8 cellular contexts compared by ENCODE assay signal in the genomic region with DNA sequence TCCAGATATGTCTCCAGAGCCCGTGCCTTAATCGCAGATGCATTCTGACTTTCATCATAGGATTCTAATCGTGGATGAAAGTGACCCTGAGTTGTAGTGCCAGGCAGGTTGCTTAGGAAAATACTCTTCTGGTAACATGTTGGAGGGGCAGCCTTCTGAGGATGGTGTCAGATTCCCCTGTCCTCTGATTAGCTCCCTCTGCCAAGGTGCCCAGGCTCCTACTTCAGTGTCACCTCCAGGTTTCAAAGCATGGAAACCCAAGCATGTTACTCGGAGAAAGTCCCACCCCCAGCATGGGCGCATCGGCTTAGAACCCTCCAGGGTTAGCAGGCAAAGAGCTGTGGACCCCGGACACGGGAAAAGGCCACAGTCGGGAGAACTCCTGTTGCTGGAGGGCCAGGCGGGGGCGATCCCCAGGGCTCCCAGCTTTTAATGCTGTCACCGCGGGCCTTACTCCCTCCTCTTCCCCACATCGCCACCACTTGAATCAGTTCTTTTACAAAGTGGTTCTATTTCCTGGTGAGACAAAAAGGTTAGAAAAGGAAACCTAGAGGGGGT. TPM values are rescaled to one million over a fixed set of nuclear protein-coding genes. Genes with fewer than 3 reads are reported as not detected.
DNase-seq lines count a peak whose midpoint lies in the region; ATAC-seq and TF ChIP-seq lines count a peak whose summit lies in the region.

No MANE protein-coding gene starts in this region.

- H3K27me3 ChIP-seq in breast epithelium: no peaks in the 10 kb centered on the region
- H3K27me3 ChIP-seq in lower lobe of right lung (ENCODE audit: low read depth): no peaks in the 10 kb centered on the region
- H3K27me3 ChIP-seq in uterus: no peaks in the 10 kb centered on the region

- H3K27me3 Mint-ChIP-seq in activated CD8-positive, alpha-beta memory T cell treated with anti-CD3 and anti-CD28 coated beads, Interleukin-2, amount 10 ng/mL, durations not matched to agents 7 days and 5 days: peaks cover 13% of the 10 kb centered on the region

- no peak overlapping the region for H3K27ac Mint-ChIP-seq in activated CD8-positive, alpha-beta memory T cell treated with anti-CD3 and anti-CD28 coated beads, Interleukin-2, amount 10 ng/mL, durations not matched to agents 7 days and 5 days

- TF ChIP-seq CTCF in breast epithelium (IDR thresholded peaks at IDR 0.05) (no peak), lower lobe of right lung (IDR thresholded peaks at IDR 0.05) (no peak), uterus (IDR thresholded peaks at IDR 0.05) (no peak)

- TF ChIP-seq POLR2A in breast epithelium (IDR thresholded peaks at IDR 0.05) (no peak), uterus (IDR thresholded peaks at IDR 0.05) (no peak)

- H3K9me3 ChIP-seq in breast epithelium (no peaks in the 10 kb centered on the region), lower lobe of right lung (no peaks in the 10 kb centered on the region), uterus (no peaks in the 10 kb centered on the region)

- no peak for ATAC-seq in activated CD8-positive, alpha-beta memory T cell treated with anti-CD3 and anti-CD28 coated beads, Interleukin-2, amount 10 ng/mL, durations not matched to agents 7 days and 5 days
- ATAC-seq in lower lobe of right lung (peak; percentile 35 to 67), HG03280 (IDR thresholded peaks at IDR 0.05; ENCODE audit: unreplicated experiment) (no peak), GM19397 (IDR thresholded peaks at IDR 0.05; ENCODE audit: unreplicated experiment) (no peak)

- peak overlapping the region; percentile 72 for H3K4me3 Mint-ChIP-seq in activated CD8-positive, alpha-beta memory T cell treated with anti-CD3 and anti-CD28 coated beads, Interleukin-2, amount 10 ng/mL, durations not matched to agents 7 days and 5 days

- CTCF ChIA-PET in activated CD8-positive, alpha-beta memory T cell treated with anti-CD3 and anti-CD28 coated beads, Interleukin-2, amount 10 ng/mL, durations not matched to agents 7 days and 5 days (lab: Charles Lee): interaction anchor here (0.9 to 2.0 kb wide), 5 partner anchors 70 to 395 kb away, joined by 3 to 6 read pairs (median 3); a partner anchor contains a TSS

- no peaks in the 10 kb centered on the region for H3K4me1 ChIP-seq in breast epithelium
- peaks cover 4% of the 10 kb centered on the region for H3K4me1 ChIP-seq in lower lobe of right lung
- no peaks in the 10 kb centered on the region for H3K4me1 ChIP-seq in uterus

- H3K4me3 ChIP-seq in breast epithelium (peak overlapping the region; percentile 45 to 68 (median 60)), lower lobe of right lung (peak overlapping the region; percentile 55), uterus (peak overlapping the region; percentile 49 to 50)

- H3K4me1 Mint-ChIP-seq in activated CD8-positive, alpha-beta memory T cell treated with anti-CD3 and anti-CD28 coated beads, Interleukin-2, amount 10 ng/mL, durations not matched to agents 7 days and 5 days: peaks cover 11% of the 10 kb centered on the region

- no peaks in the 10 kb centered on the region for H3K36me3 Mint-ChIP-seq in activated CD8-positive, alpha-beta memory T cell treated with anti-CD3 and anti-CD28 coated beads, Interleukin-2, amount 10 ng/mL, durations not matched to agents 7 days and 5 days

- DNase-seq in activated CD8-positive, alpha-beta memory T cell treated with anti-CD3 and anti-CD28 coated beads, Interleukin-2, amount 10 ng/mL, durations not matched to agents 7 days and 5 days: no peak
- no peak for DNase-seq in activated CD8-positive, alpha-beta memory T cell treated with anti-CD3 and anti-CD28 coated beads for 24 hours
- peak; percentile 47 for DNase-seq in NCI-H2029 (lab: John Stamatoyannopoulos, UW)
- DNase-seq in breast epithelium (ENCODE audit: low spot score in 2 of 2): no peak
- DNase-seq in lower lobe of right lung: no peak
- DNase-seq in uterus: peak in 1 of 2 donors; percentile 22

- peak overlapping the region; percentile 87 to 92 for H3K27ac ChIP-seq in breast epithelium
- H3K27ac ChIP-seq in lower lobe of right lung: peak overlapping the region; percentile 66
- H3K27ac ChIP-seq in uterus: peak overlapping the region; percentile 17 to 59

- H3K9me3 Mint-ChIP-seq in activated CD8-positive, alpha-beta memory T cell treated with anti-CD3 and anti-CD28 coated beads, Interleukin-2, amount 10 ng/mL, durations not matched to agents 7 days and 5 days (ENCODE audit: low read depth): no peaks in the 10 kb centered on the region

- no peaks in the 10 kb centered on the region for H3K36me3 ChIP-seq in breast epithelium
- H3K36me3 ChIP-seq in lower lobe of right lung: no peaks in the 10 kb centered on the region
- H3K36me3 ChIP-seq in uterus: no peaks in the 10 kb centered on the region

- intact Hi-C loops in breast epithelium (cut with DNase I; ENCODE audit: low total_unique reads) (no loop called here), lower lobe of right lung (cut with DNase I) (no loop called here), uterus (cut with DNase I; ENCODE audit: low total_unique reads) (no loop called here)

RNA-seq across cellular contexts. Expression of a gene that starts 44.5 kb away (rescaled TPM):
- not detected for total RNA-seq in activated CD8-positive, alpha-beta memory T cell treated with anti-CD3 and anti-CD28 coated beads, Interleukin-2, amount 10 ng/mL, durations not matched to agents 7 days and 5 days
- total RNA-seq in breast epithelium: 100 to 1,000 TPM in 1 of 3 donors, 10 to 100 TPM in 2; 26.7 to 109 (median 52.4) TPM
- total RNA-seq in lower lobe of right lung: 32.6 TPM
- total RNA-seq in uterus: 100 to 1,000 TPM in 1 of 4 donors, 10 to 100 TPM in 3; 25.9 to 121 (median 45.6) TPM

Comparison
In these comparisons a context has a peak if more than half of its experiments do, and no peak if none do; other contexts are left out.
1. ATAC-seq: peak in lower lobe of right lung (2 of 2); none in activated CD8-positive, alpha-beta memory T cell treated with anti-CD3 and anti-CD28 coated beads, Interleukin-2, amount 10 ng/mL, durations not matched to agents 7 days and 5 days (single experiment), HG03280 (single experiment) and GM19397 (single experiment).
2. H3K27ac ChIP-seq: peak in every context shown above with its lines; median percentile 90 in breast epithelium; 66 in lower lobe of right lung; 38 in uterus.
3. RNA of a gene that starts 44.5 kb away (total RNA-seq): 25.9 to 121 TPM in uterus, 26.7 to 109 TPM in breast epithelium and 32.6 TPM in lower lobe of right lung (single experiment); not detected in activated CD8-positive, alpha-beta memory T cell treated with anti-CD3 and anti-CD28 coated beads, Interleukin-2, amount 10 ng/mL, durations not matched to agents 7 days and 5 days; every median in the first group is over 10 times any median in the second.
4. Peak in every context shown above with its lines, with median percentiles within 50 percentile points of each other: H3K4me3 ChIP-seq.